ENCODE assay signal across 9 cellular contexts in the genomic region with DNA sequence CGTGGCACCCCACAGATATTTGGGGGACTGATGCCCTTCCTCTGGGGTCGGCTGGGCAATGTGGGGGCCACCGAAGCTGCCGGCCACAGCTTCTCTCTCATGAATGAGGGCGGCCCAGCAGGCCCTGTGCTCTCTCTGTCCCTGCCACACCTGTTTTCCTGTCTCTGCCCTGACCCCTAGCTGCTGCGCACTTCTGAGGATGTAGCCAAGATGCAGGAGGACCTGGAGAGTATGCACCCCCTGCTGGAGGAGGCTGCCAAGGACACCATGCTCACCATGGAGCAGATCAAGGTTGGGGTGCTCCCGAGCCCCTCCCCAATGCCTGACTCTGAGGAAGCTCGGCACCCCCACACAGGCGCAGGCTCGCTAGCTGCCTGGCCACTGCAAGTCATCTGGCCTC. TPM values are rescaled to one million over a fixed set of nuclear protein-coding genes. Genes with fewer than 3 reads are reported as not detected.
DNase-seq lines count a peak whose midpoint lies in the region; ATAC-seq, FAIRE-seq and TF ChIP-seq lines count a peak whose summit lies in the region.
"Had no signal": no experiment of that assay in that cellular context is flagged by ENCODE, and none has a peak within 500 bp of the region (broad histone marks: within the 10 kb centered on the region; RNA-seq: fewer than 3 reads in every experiment).

No MANE protein-coding gene starts in this region.

- no peak for ATAC-seq in GM21526 (IDR thresholded peaks at IDR 0.05; ENCODE audit: low FRiP score, unreplicated experiment)

- H3K9me3 ChIP-seq in iPS DF 6.9 (ENCODE audit: control insufficient read depth, insufficient read depth, low read length) (no peaks in the 10 kb centered on the region), ovary (no peaks in the 10 kb centered on the region)
- H3K9me3 ChIP-seq: pancreas had no signal

- no peak for TF ChIP-seq EP300 in ovary (IDR thresholded peaks at IDR 0.05)

- intact Hi-C loops in ovary (cut with DNase I), result no loop called here

- FAIRE-seq in D721Med (lab: Jason Lieb, UNC) (no peak), frontal cortex (lab: Jason Lieb, UNC) (no peak)
- FAIRE-seq: pancreas had no signal

- H3K27ac ChIP-seq in iPS DF 6.9 (ENCODE audit: low read length) (no peak overlapping the region), ovary (no peak overlapping the region)
- H3K27ac ChIP-seq: pancreas had no signal

- H3K36me3 ChIP-seq in iPS DF 6.9 (ENCODE audit: control insufficient read depth, insufficient read depth, low read length), result no peaks in the 10 kb centered on the region; the same call in 1 of the 2 replicates
- no peaks in the 10 kb centered on the region for H3K36me3 ChIP-seq in ovary
- H3K36me3 ChIP-seq: pancreas had no signal

- peaks cover 2% of the 10 kb centered on the region; the same call in 1 of the 2 replicates for H3K4me1 ChIP-seq in iPS DF 6.9 (ENCODE audit: control insufficient read depth, insufficient read depth, low read length)
- no peaks in the 10 kb centered on the region for H3K4me1 ChIP-seq in ovary (ENCODE audit: insufficient read depth)
- H3K4me1 ChIP-seq: pancreas had no signal

- H3K4me3 ChIP-seq in HFF-Myc (replicated peaks; ENCODE audit: low read depth, low read length), result no peak overlapping the region
- no peak overlapping the region for H3K4me3 ChIP-seq in iPS DF 6.9 (ENCODE audit: low read length)
- H3K4me3 ChIP-seq in ovary, result no peak overlapping the region
- H3K4me3 ChIP-seq: pancreas had no signal

- no peak for TF ChIP-seq POLR2A in ovary (IDR thresholded peaks at IDR 0.05)

- TF ChIP-seq CTCF in D721Med (IDR thresholded peaks at IDR 0.05; ENCODE audit: insufficient read depth, missing control alignments) (peak; percentile 38), HFF-Myc (IDR thresholded peaks at IDR 0.05; ENCODE audit: low read depth, low read length, missing control alignments) (peak; percentile 69), ovary (IDR thresholded peaks at IDR 0.05) (no peak)

- DNase-seq in D721Med (ENCODE audit: insufficient read length, low spot score), result peak; percentile 75
- DNase-seq in HFF-Myc (ENCODE audit: extremely low read depth, low read depth), result no peak
- peak; percentile 13 for DNase-seq in SKM-1 treated with dmso at 0.1 percent for 144 hours (lab: John Stamatoyannopoulos, UW; ENCODE audit: unreplicated experiment)
- DNase-seq in iPS DF 6.9 (ENCODE audit: low read depth, low spot score), result peak; percentile 82
- no peak for DNase-seq in activated effector memory CD4-positive, alpha-beta T cell treated with anti-CD3 and anti-CD28 coated beads, Interleukin-2, amount 50 U/mL, for 16 hours
- no peak for DNase-seq in frontal cortex (ENCODE audit: low spot score in 2 of 2)
- no peak for DNase-seq in ovary
- DNase-seq: pancreas had no signal

- H3K27me3 ChIP-seq in iPS DF 6.9 (ENCODE audit: control insufficient read depth, insufficient read depth, low read length) (no peaks in the 10 kb centered on the region), ovary (no peaks in the 10 kb centered on the region)
- H3K27me3 ChIP-seq: pancreas had no signal

- no CpG with 5 or more reads among the region's 10 CpGs for WGBS in iPS DF 6.9 (ENCODE audit: insufficient coverage, insufficient read length)
- 64 to 76% (median 71%) methylated on average over 10 of the region's 10 CpGs for WGBS in ovary, 3 donors

RNA-seq across cellular contexts. Expression of a gene that starts 24.7 kb away (rescaled TPM):
- total RNA-seq in frontal cortex, result 115 TPM
- total RNA-seq in ovary, result 10 to 100 TPM; 31.7 to 71.0 (median 63.8) TPM
- polyA plus RNA-seq in ovary, result 10 to 100 TPM; 45.5 to 56.6 TPM

RNA-seq across cellular contexts. Expression of a gene that starts 25.3 kb away (rescaled TPM):
- total RNA-seq in frontal cortex, result 7.3 TPM
- total RNA-seq in ovary, result 10 to 100 TPM in 1 of 7 donors, 1 to 10 TPM in 6; 2.5 to 18.2 (median 6.2) TPM
- 1 to 10 TPM; 3.7 to 8.9 TPM for polyA plus RNA-seq in ovary

RNA-seq across cellular contexts. Expression of a gene that starts 59.7 kb away (rescaled TPM):
- total RNA-seq in frontal cortex (4.1 TPM), ovary (10 to 100 TPM in 1 of 7 donors, 1 to 10 TPM in 6; 1.5 to 12.3 (median 3.7) TPM)
- polyA plus RNA-seq in ovary, result 10 to 100 TPM in 1 of 2 donors, 1 to 10 TPM in 1; 8.2 to 11.9 TPM

Comparison
In these comparisons a context has a peak if more than half of its experiments do, and no peak if none do; other contexts are left out.
1. DNase-seq: peak in D721Med (single experiment), SKM-1 treated with dmso at 0.1 percent for 144 hours (single experiment) and iPS DF 6.9 (single experiment); none in HFF-Myc (single experiment), activated effector memory CD4-positive, alpha-beta T cell treated with anti-CD3 and anti-CD28 coated beads, Interleukin-2, amount 50 U/mL, for 16 hours (single experiment), frontal cortex (0 of 2) and ovary (0 of 5).
2. CTCF ChIP-seq: peak in D721Med (single experiment) and HFF-Myc (single experiment); none in ovary (0 of 3).